ENCODE assay signal across 13 cellular contexts in the genomic region with DNA sequence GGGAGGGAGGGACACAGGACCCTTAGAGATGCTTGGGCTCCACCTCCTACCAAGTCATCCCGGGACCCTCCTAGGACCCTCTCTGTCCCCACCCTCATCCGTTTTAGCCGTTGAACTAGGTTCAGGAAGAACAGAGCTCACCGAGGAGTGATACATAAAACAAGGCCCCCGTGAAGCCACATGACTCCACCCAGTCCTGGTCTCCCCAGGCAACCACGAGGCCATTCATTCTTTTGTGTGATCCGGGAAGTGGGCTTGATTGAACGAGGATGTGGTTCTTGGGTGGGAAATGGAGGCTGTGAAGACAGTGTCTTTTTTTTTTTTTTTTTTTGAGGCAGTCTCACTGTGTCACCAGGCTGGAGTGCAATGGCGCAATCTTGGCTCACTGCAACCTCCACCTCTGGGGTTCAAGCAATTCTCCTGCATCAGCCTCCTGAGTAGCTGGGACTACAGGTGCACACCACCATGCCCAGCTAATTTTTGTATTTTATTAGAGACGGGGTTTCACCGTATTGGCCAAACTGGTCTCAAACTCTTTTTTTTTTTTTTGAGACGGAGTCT. TPM values are rescaled to one million over a fixed set of nuclear protein-coding genes. Genes with fewer than 3 reads are reported as not detected.
A peak's percentile ranks its signal among the peaks of the same experiment; 100 is the strongest.
DNase-seq lines count a peak whose midpoint lies in the region; ATAC-seq and TF ChIP-seq lines count a peak whose summit lies in the region.
"Had no signal": no experiment of that assay in that cellular context is flagged by ENCODE, and none has a peak within 500 bp of the region (broad histone marks: within the 10 kb centered on the region; RNA-seq: fewer than 3 reads in every experiment).

No MANE protein-coding gene starts in this region.

- no peak overlapping the region for H3K9ac ChIP-seq in neuronal stem cell (ENCODE audit: low read depth, low read length, poor library complexity)

- H3K36me3 ChIP-seq in neuronal stem cell (replicated peaks in 1 of 2; ENCODE audit: control insufficient read depth in 2 of 2, insufficient read depth in 2 of 2, low read length in 2 of 2) (peaks cover 0 to 2% of the 10 kb centered on the region in 2 donors), prostate gland (no peaks in the 10 kb centered on the region)
- H3K36me3 ChIP-seq: cardiac muscle cell had no signal

- H3K27me3 ChIP-seq in neuronal stem cell (ENCODE audit: control insufficient read depth in 3 of 3, insufficient read depth in 3 of 3, low read depth in 1 of 3, low read length in 3 of 3) (no peaks in the 10 kb centered on the region), prostate gland (replicated peaks; ENCODE audit: insufficient read depth) (no peaks in the 10 kb centered on the region)

- no peak overlapping the region for H3K4me3 Mint-ChIP-seq in activated T-cell treated with anti-CD3 and anti-CD28 coated beads, Interleukin-2, amount 50 U/mL, for 4 hours
- H3K4me3 Mint-ChIP-seq in stimulated activated naive CD8-positive, alpha-beta T cell treated with anti-CD3 and anti-CD28 coated beads, Interleukin-15, amount 100 ng/mL, for 72 hours = peak overlapping the region; percentile 65 to 66

- no peak overlapping the region for H2BK5ac ChIP-seq in neuronal stem cell (ENCODE audit: low read length)

- H3K27ac Mint-ChIP-seq in stimulated activated naive CD8-positive, alpha-beta T cell treated with anti-CD3 and anti-CD28 coated beads, Interleukin-15, amount 100 ng/mL, for 72 hours = peak overlapping the region; percentile 94 to 99

- H2BK12ac ChIP-seq in neuronal stem cell (ENCODE audit: low read length) = no peak overlapping the region

- DNase-seq in NCI-H748 (lab: John Stamatoyannopoulos, UW; ENCODE audit: unreplicated experiment) (peak; percentile 49), NCI-H748 treated with DMSO at 0.1 percent for 48 hours (lab: John Stamatoyannopoulos, UW) (no peak), neuronal stem cell (ENCODE audit: low spot score) (no peak), globus pallidus (ENCODE audit: low spot score) (no peak), NCI-H69 (lab: John Stamatoyannopoulos, UW) (no peak), prostate gland (ENCODE audit: low spot score) (no peak)
- peak; percentile 59 for DNase-seq in activated T-cell treated with anti-CD3 and anti-CD28 coated beads, Interleukin-2, amount 50 U/mL, for 4 hours
- DNase-seq in stimulated activated naive CD8-positive, alpha-beta T cell treated with anti-CD3 and anti-CD28 coated beads, Interleukin-15, amount 100 ng/mL, for 72 hours = peak; percentile 60 to 89
- DNase-seq: hypothalamus had no signal

- H3K23ac ChIP-seq in neuronal stem cell (ENCODE audit: low read depth, low read length, poor library complexity) = no peak overlapping the region

- ATAC-seq in activated T-cell treated with anti-CD3 and anti-CD28 coated beads, Interleukin-2, amount 50 U/mL, for 4 hours = peak; percentile 70 to 80
- ATAC-seq in stimulated activated naive CD8-positive, alpha-beta T cell treated with anti-CD3 and anti-CD28 coated beads, Interleukin-15, amount 100 ng/mL, for 72 hours = peak; percentile 97
- ATAC-seq: K562 had no signal

- no peak overlapping the region for H4K8ac ChIP-seq in neuronal stem cell (ENCODE audit: low read depth, low read length)

- peak overlapping the region; percentile 37 for H2AFZ ChIP-seq in neuronal stem cell (ENCODE audit: low read length)

- no peak overlapping the region for H4K91ac ChIP-seq in neuronal stem cell (ENCODE audit: low read depth, low read length, poor library complexity)

- H2AK5ac ChIP-seq in neuronal stem cell (ENCODE audit: low read depth, low read length) = no peak overlapping the region

- H3K4me2 ChIP-seq in neuronal stem cell (ENCODE audit: insufficient read depth, low read length, poor library complexity, severe bottlenecking) = no peak overlapping the region

- TF ChIP-seq POLR2A in prostate gland (IDR thresholded peaks at IDR 0.05) = no peak

- peaks cover 5% of the 10 kb centered on the region for H3K9me3 Mint-ChIP-seq in activated T-cell treated with anti-CD3 and anti-CD28 coated beads, Interleukin-2, amount 50 U/mL, for 4 hours
- peaks cover 6 to 16% of the 10 kb centered on the region in 2 donors for H3K9me3 Mint-ChIP-seq in stimulated activated naive CD8-positive, alpha-beta T cell treated with anti-CD3 and anti-CD28 coated beads, Interleukin-15, amount 100 ng/mL, for 72 hours

- peaks cover 62% of the 10 kb centered on the region for H3K4me1 Mint-ChIP-seq in activated T-cell treated with anti-CD3 and anti-CD28 coated beads, Interleukin-2, amount 50 U/mL, for 4 hours (ENCODE audit: low read depth)
- H3K4me1 Mint-ChIP-seq in stimulated activated naive CD8-positive, alpha-beta T cell treated with anti-CD3 and anti-CD28 coated beads, Interleukin-15, amount 100 ng/mL, for 72 hours = peaks cover 52% of the 10 kb centered on the region

- peaks cover 1% of the 10 kb centered on the region for H3K79me1 ChIP-seq in neuronal stem cell (ENCODE audit: low read depth, low read length)

- intact Hi-C loops in prostate gland (cut with DNase I) = no loop called here

- no peaks in the 10 kb centered on the region for H3K9me3 ChIP-seq in neuronal stem cell (replicated peaks in 1 of 2; ENCODE audit: control insufficient read depth in 2 of 2, insufficient read depth in 1 of 2, low read depth in 1 of 2, low read length in 2 of 2)
- H3K9me3 ChIP-seq in prostate gland = no peaks in the 10 kb centered on the region

- no peak for TF ChIP-seq CTCF in prostate gland (IDR thresholded peaks at IDR 0.05)

- H3K27ac ChIP-seq in neuronal stem cell (replicated peaks; ENCODE audit: low read length) (no peak overlapping the region), prostate gland (no peak overlapping the region)
- H3K27ac ChIP-seq: 22Rv1, cardiac muscle cell, RWPE1 had no signal

- no peak overlapping the region for H2BK120ac ChIP-seq in neuronal stem cell (ENCODE audit: low read depth, low read length)

- no peaks in the 10 kb centered on the region for H3K27me3 Mint-ChIP-seq in activated T-cell treated with anti-CD3 and anti-CD28 coated beads, Interleukin-2, amount 50 U/mL, for 4 hours (ENCODE audit: low read depth)
- peaks cover 64% of the 10 kb centered on the region for H3K27me3 Mint-ChIP-seq in stimulated activated naive CD8-positive, alpha-beta T cell treated with anti-CD3 and anti-CD28 coated beads, Interleukin-15, amount 100 ng/mL, for 72 hours

- peaks cover 9 to 22% of the 10 kb centered on the region in 2 donors for H3K4me1 ChIP-seq in neuronal stem cell (ENCODE audit: control insufficient read depth in 2 of 2, insufficient read depth in 1 of 2, low read depth in 1 of 2, low read length in 2 of 2)
- H3K4me1 ChIP-seq in prostate gland (replicated peaks) = no peaks in the 10 kb centered on the region

- no peak overlapping the region for H3K18ac ChIP-seq in neuronal stem cell (ENCODE audit: low read length)

- WGBS in neuronal stem cell (ENCODE audit: extremely low coverage in 2 of 2, insufficient read length in 2 of 2, insufficient replicate concordance in 1 of 2), 2 donors = no CpG with 5 or more reads among the region's 12 CpGs
- WGBS in prostate gland = 72% methylated on average over 12 of the region's 12 CpGs

- no peak overlapping the region for H2BK15ac ChIP-seq in neuronal stem cell (ENCODE audit: low read length)

- H3K14ac ChIP-seq in neuronal stem cell (ENCODE audit: low read length) = no peak overlapping the region

- H3K4ac ChIP-seq in neuronal stem cell (ENCODE audit: low read length) = no peak overlapping the region

- H3K4me3 ChIP-seq in neuronal stem cell (ENCODE audit: low read length in 2 of 2) (no peak overlapping the region), prostate gland (no peak overlapping the region)
- H3K4me3 ChIP-seq: cardiac muscle cell, K562 had no signal

- no peaks in the 10 kb centered on the region for H3K36me3 Mint-ChIP-seq in activated T-cell treated with anti-CD3 and anti-CD28 coated beads, Interleukin-2, amount 50 U/mL, for 4 hours (ENCODE audit: insufficient read depth)

RNA-seq across cellular contexts. Expression of gene TRARG1, which starts 14.8 kb away (rescaled TPM):
- total RNA-seq in activated T-cell treated with anti-CD3 and anti-CD28 coated beads, Interleukin-2, amount 50 U/mL, for 4 hours = not detected
- 0.17 TPM for polyA plus RNA-seq in neuronal stem cell (2013, experiment 1 of 2)
- 0.18 TPM for polyA plus RNA-seq in neuronal stem cell (2013, experiment 2 of 2)
- under 1 TPM in 1 of 2 donors, not detected in 1; 0.40 TPM for total RNA-seq in prostate gland
- total RNA-seq: cardiac muscle cell, K562 had no signal
- polyA plus RNA-seq: cardiac muscle cell had no signal

RNA-seq across cellular contexts. Expression of gene BHLHA9, which starts 24.0 kb away (rescaled TPM):
- not detected for total RNA-seq in activated T-cell treated with anti-CD3 and anti-CD28 coated beads, Interleukin-2, amount 50 U/mL, for 4 hours
- polyA plus RNA-seq in neuronal stem cell (2013, experiment 1 of 2) = not detected
- not detected for polyA plus RNA-seq in neuronal stem cell (2013, experiment 2 of 2)
- not detected for total RNA-seq in prostate gland
- total RNA-seq: K562 had no signal
- polyA plus RNA-seq: cardiac muscle cell, K562 had no signal

Comparison
In these comparisons a context has a peak if more than half of its experiments do, and no peak if none do; other contexts are left out.
1. DNase-seq: peak in NCI-H748 (single experiment), activated T-cell treated with anti-CD3 and anti-CD28 coated beads, Interleukin-2, amount 50 U/mL, for 4 hours (single experiment) and stimulated activated naive CD8-positive, alpha-beta T cell treated with anti-CD3 and anti-CD28 coated beads, Interleukin-15, amount 100 ng/mL, for 72 hours (2 of 2); none in NCI-H748 treated with DMSO at 0.1 percent for 48 hours (single experiment), neuronal stem cell (single experiment), globus pallidus (single experiment), NCI-H69 (single experiment) and prostate gland (single experiment).